9 cellular contexts compared by ENCODE assay signal in genomic region chr13:23384111-23384510, GRCh38. TPM values are rescaled to one million over a fixed set of nuclear protein-coding genes. Genes with fewer than 3 reads are reported as not detected.
DNase-seq lines count a peak whose midpoint lies in the region; ATAC-seq and TF ChIP-seq lines count a peak whose summit lies in the region.
"Had no signal": no experiment of that assay in that cellular context is flagged by ENCODE, and none has a peak within 500 bp of the region (broad histone marks: within the 10 kb centered on the region; RNA-seq: fewer than 3 reads in every experiment).

No MANE protein-coding gene starts in this region.

- intact Hi-C loops in left ventricle myocardium superior (cut with micrococcal nuclease): no loop called here

- in situ Hi-C loops in GM13976 (cut with MboI; ENCODE audit: low sequenced_read_pairs, unreplicated experiment): no loop called here

- no peak for TF ChIP-seq CTCF in GM13976 (IDR thresholded peaks at IDR 0.05; ENCODE audit: borderline replicate concordance, control extremely low read depth, extremely low read depth, insufficient read depth, missing control alignments)

- ATAC-seq in GM21381 (IDR thresholded peaks at IDR 0.05; ENCODE audit: unreplicated experiment) (peak; percentile 71), HG03442 (IDR thresholded peaks at IDR 0.05; ENCODE audit: unreplicated experiment) (peak; percentile 80), GM21717 (IDR thresholded peaks at IDR 0.05; ENCODE audit: unreplicated experiment) (no peak), left ventricle myocardium superior (no peak)

- DNase-seq in GM13976 (ENCODE audit: low spot score) (peak; percentile 66), germinal center (ENCODE audit: low spot score) (peak; percentile 55), epidermal melanocyte (ENCODE audit: insufficient read length, low spot score) (no peak), hypothalamus (lab: John Stamatoyannopoulos, UW) (no peak), left ventricle myocardium superior (no peak)
- DNase-seq: SHP77 had no signal

RNA-seq across cellular contexts. Expression of gene SACS, which starts 49.4 kb away (rescaled TPM):
- 7.7 TPM for total RNA-seq in left ventricle myocardium superior

Comparison
In these comparisons a context has a peak if more than half of its experiments do, and no peak if none do; other contexts are left out.
1. DNase-seq: peak in GM13976 (single experiment) and germinal center (single experiment); none in epidermal melanocyte (single experiment), hypothalamus (0 of 51) and left ventricle myocardium superior (single experiment).
2. ATAC-seq: peak in GM21381 (single experiment) and HG03442 (single experiment); none in GM21717 (single experiment) and left ventricle myocardium superior (single experiment).